ENCODE assay signal across 12 cellular contexts in genomic region chr5:110105692-110106091, GRCh38.
DNase-seq lines count a peak whose midpoint lies in the region; ATAC-seq, FAIRE-seq and TF ChIP-seq lines count a peak whose summit lies in the region.
"Had no signal": no experiment of that assay in that cellular context is flagged by ENCODE, and none has a peak within 500 bp of the region (broad histone marks: within the 10 kb centered on the region; RNA-seq: fewer than 3 reads in every experiment).

No MANE protein-coding gene starts in this region.

- DNase-seq in cardiac muscle cell (ENCODE audit: low read depth in 1 of 2, low spot score in 1 of 2): peak; percentile 29 to 34
- no peak for DNase-seq in left ventricle myocardium inferior
- DNase-seq in astrocyte (ENCODE audit: low read depth): peak; percentile 21
- no peak for DNase-seq in left colon
- no peak for DNase-seq in upper lobe of right lung
- no peak for DNase-seq in smooth muscle cell (lab: John Stamatoyannopoulos, UW; ENCODE audit: unreplicated experiment)
- DNase-seq: colonic mucosa, NCI-H2029 treated with DMSO at 0.1 percent for 48 hours had no signal

- H3K4me3 ChIP-seq in cardiac muscle cell (no peak overlapping the region), left ventricle myocardium inferior (no peak overlapping the region), astrocyte (ENCODE audit: insufficient read depth, low read depth, low read length) (no peak overlapping the region), upper lobe of right lung (no peak overlapping the region), smooth muscle cell (no peak overlapping the region)
- H3K4me3 ChIP-seq: BLaER1, colonic mucosa had no signal

- no peak overlapping the region for H3K4me3 Mint-ChIP-seq in astrocyte (ENCODE audit: unreplicated experiment)
- H3K4me3 Mint-ChIP-seq: memory B cell had no signal

- FAIRE-seq in astrocyte (lab: Jason Lieb, UNC): no peak

- no peaks in the 10 kb centered on the region for H3K4me1 Mint-ChIP-seq in astrocyte (ENCODE audit: low read depth, unreplicated experiment)
- H3K4me1 Mint-ChIP-seq: memory B cell had no signal

- peaks cover 5% of the 10 kb centered on the region for H3K27me3 Mint-ChIP-seq in astrocyte (ENCODE audit: low read depth, unreplicated experiment)
- H3K27me3 Mint-ChIP-seq: memory B cell had no signal

- H3K36me3 ChIP-seq in cardiac muscle cell: no peaks in the 10 kb centered on the region
- H3K36me3 ChIP-seq in left ventricle myocardium inferior: no peaks in the 10 kb centered on the region
- H3K36me3 ChIP-seq in astrocyte (ENCODE audit: insufficient read depth, low read length): no peaks in the 10 kb centered on the region
- no peaks in the 10 kb centered on the region for H3K36me3 ChIP-seq in upper lobe of right lung
- no peaks in the 10 kb centered on the region for H3K36me3 ChIP-seq in smooth muscle cell (ENCODE audit: low read depth)
- H3K36me3 ChIP-seq: BLaER1, colonic mucosa had no signal

- H3K4me1 ChIP-seq in cardiac muscle cell (ENCODE audit: low read depth) (peaks cover 10% of the 10 kb centered on the region), left ventricle myocardium inferior (peaks cover 9% of the 10 kb centered on the region), astrocyte (ENCODE audit: insufficient read depth, low read length) (no peaks in the 10 kb centered on the region), upper lobe of right lung (no peaks in the 10 kb centered on the region), smooth muscle cell (ENCODE audit: low read depth) (peaks cover 18% of the 10 kb centered on the region)
- H3K4me1 ChIP-seq: colonic mucosa had no signal

- H3K27ac ChIP-seq in cardiac muscle cell (no peak overlapping the region), left ventricle myocardium inferior (replicated peaks) (no peak overlapping the region), astrocyte (ENCODE audit: low read depth, low read length) (no peak overlapping the region), upper lobe of right lung (no peak overlapping the region), smooth muscle cell (ENCODE audit: low read depth) (no peak overlapping the region)
- H3K27ac ChIP-seq: BLaER1, colonic mucosa had no signal

- H3K9me3 ChIP-seq in cardiac muscle cell (ENCODE audit: low read depth) (no peaks in the 10 kb centered on the region), left ventricle myocardium inferior (replicated peaks) (no peaks in the 10 kb centered on the region), astrocyte (ENCODE audit: insufficient read depth, low read depth, low read length) (no peaks in the 10 kb centered on the region), upper lobe of right lung (no peaks in the 10 kb centered on the region), smooth muscle cell (replicated peaks; ENCODE audit: low read depth) (no peaks in the 10 kb centered on the region)
- H3K9me3 ChIP-seq: BLaER1, colonic mucosa had no signal

- no peak overlapping the region for H3K4me2 ChIP-seq in astrocyte (ENCODE audit: low read length)
- H3K4me2 ChIP-seq in smooth muscle cell: no peak overlapping the region
- H3K4me2 ChIP-seq: BLaER1 had no signal

- ATAC-seq in left colon (peak; percentile 25), upper lobe of right lung (peak; percentile 37), HG02588 (IDR thresholded peaks at IDR 0.05; ENCODE audit: unreplicated experiment) (no peak), GM18858 (IDR thresholded peaks at IDR 0.05; ENCODE audit: unreplicated experiment) (no peak)

- WGBS in smooth muscle cell (ENCODE audit: low lambda C conversion rate): 88% methylated on average over 2 of the region's 2 CpGs

- H3K27ac Mint-ChIP-seq in astrocyte (ENCODE audit: unreplicated experiment): no peak overlapping the region
- H3K27ac Mint-ChIP-seq: memory B cell had no signal

- H3K9ac ChIP-seq in astrocyte (ENCODE audit: low read length): no peak overlapping the region
- H3K9ac ChIP-seq in smooth muscle cell (ENCODE audit: low read depth): no peak overlapping the region
- H3K9ac ChIP-seq: BLaER1 had no signal

- no peaks in the 10 kb centered on the region for H3K36me3 Mint-ChIP-seq in astrocyte (ENCODE audit: low read depth, unreplicated experiment)
- H3K36me3 Mint-ChIP-seq: memory B cell had no signal

- H3K27me3 ChIP-seq in cardiac muscle cell: no peaks in the 10 kb centered on the region
- peaks cover 19% of the 10 kb centered on the region for H3K27me3 ChIP-seq in left ventricle myocardium inferior (ENCODE audit: low read depth)
- H3K27me3 ChIP-seq in astrocyte (ENCODE audit: insufficient read depth, low read length): no peaks in the 10 kb centered on the region
- H3K27me3 ChIP-seq in upper lobe of right lung: no peaks in the 10 kb centered on the region
- H3K27me3 ChIP-seq in smooth muscle cell (ENCODE audit: low read depth): peaks cover 42% of the 10 kb centered on the region
- H3K27me3 ChIP-seq: BLaER1, colonic mucosa had no signal

- H2AFZ ChIP-seq in astrocyte (ENCODE audit: low read depth, low read length) (no peak overlapping the region), smooth muscle cell (ENCODE audit: low read depth) (no peak overlapping the region)

- H4K20me1 ChIP-seq in astrocyte (ENCODE audit: insufficient read depth, low read length) (no peaks in the 10 kb centered on the region), smooth muscle cell (ENCODE audit: low read depth) (no peaks in the 10 kb centered on the region)
- H4K20me1 ChIP-seq: BLaER1 had no signal

- no peaks in the 10 kb centered on the region for H3F3A ChIP-seq in smooth muscle cell (ENCODE audit: low read depth)

- intact Hi-C loops in left ventricle myocardium inferior (cut with micrococcal nuclease) (no loop called here), left colon (cut with DNase I, micrococcal nuclease) (no loop called here), upper lobe of right lung (cut with DNase I) (no loop called here)

- TF ChIP-seq CTCF in cardiac muscle cell (IDR thresholded peaks at IDR 0.05; ENCODE audit: low read depth, low read length): no peak
- no peak for TF ChIP-seq CTCF in left ventricle myocardium inferior (IDR thresholded peaks at IDR 0.05; ENCODE audit: borderline replicate concordance)
- no peak for TF ChIP-seq CTCF in astrocyte (IDR thresholded peaks at IDR 0.05; ENCODE audit: insufficient read depth, low read depth, low read length)
- no peak for TF ChIP-seq CTCF in upper lobe of right lung (IDR thresholded peaks at IDR 0.05)
- no peak for TF ChIP-seq CTCF in smooth muscle cell (IDR thresholded peaks at IDR 0.05; ENCODE audit: borderline replicate concordance, insufficient read depth, poor library complexity, severe bottlenecking)

- no peaks in the 10 kb centered on the region for H3K9me3 Mint-ChIP-seq in astrocyte (ENCODE audit: unreplicated experiment)
- H3K9me3 Mint-ChIP-seq: memory B cell had no signal

- no peaks in the 10 kb centered on the region for H3K79me2 ChIP-seq in astrocyte (ENCODE audit: insufficient read depth, low read length)
- no peaks in the 10 kb centered on the region for H3K79me2 ChIP-seq in smooth muscle cell (ENCODE audit: low read depth)

Comparison
In these comparisons a context has a peak if more than half of its experiments do, and no peak if none do; other contexts are left out.
1. DNase-seq: peak in cardiac muscle cell (2 of 2) and astrocyte (single experiment); none in left ventricle myocardium inferior (single experiment), left colon (0 of 2), upper lobe of right lung (single experiment) and smooth muscle cell (single experiment).
2. ATAC-seq: peak in left colon (single experiment) and upper lobe of right lung (single experiment); none in HG02588 (single experiment) and GM18858 (single experiment).